21 cellular contexts compared by ENCODE assay signal in the genomic region with DNA sequence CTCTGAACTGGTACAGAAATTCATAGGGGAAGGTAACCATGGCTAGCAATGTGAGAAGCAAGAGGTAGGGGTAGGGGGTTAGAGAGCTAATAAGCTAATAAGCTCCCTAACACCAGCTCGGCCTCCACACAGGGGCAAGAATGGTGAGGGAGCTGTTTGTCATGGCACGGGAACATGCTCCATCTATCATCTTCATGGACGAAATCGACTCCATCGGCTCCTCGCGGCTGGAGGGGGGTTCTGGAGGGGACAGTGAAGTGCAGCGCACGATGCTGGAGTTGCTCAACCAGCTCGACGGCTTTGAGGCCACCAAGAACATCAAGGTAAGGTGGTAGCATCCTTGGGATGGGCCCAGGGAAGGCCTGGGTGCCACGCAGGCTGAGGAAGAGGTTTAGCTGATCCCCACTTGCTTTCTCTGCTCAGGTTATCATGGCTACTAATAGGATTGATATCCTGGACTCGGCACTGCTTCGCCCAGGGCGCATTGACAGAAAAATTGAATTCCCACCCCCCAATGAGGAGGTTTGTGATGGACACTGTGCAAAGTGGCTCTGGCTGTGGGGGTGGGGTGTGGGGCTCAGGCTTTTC. TPM values are rescaled to one million over a fixed set of nuclear protein-coding genes. Genes with fewer than 3 reads are reported as not detected.
DNase-seq lines count a peak whose midpoint lies in the region; ATAC-seq, FAIRE-seq and TF ChIP-seq lines count a peak whose summit lies in the region.
"Had no signal": no experiment of that assay in that cellular context is flagged by ENCODE, and none has a peak within 500 bp of the region (broad histone marks: within the 10 kb centered on the region; RNA-seq: fewer than 3 reads in every experiment).

No MANE protein-coding gene starts in this region.

- DNase-seq in activated CD4-positive, alpha-beta T cell treated with anti-CD3 and anti-CD28 coated beads for 36 hours, result no peak
- DNase-seq in activated CD4-positive, alpha-beta T cell treated with anti-CD3 and anti-CD28 coated beads for 48 hours, result no peak
- DNase-seq in GM12891 (ENCODE audit: insufficient read length, low spot score) (no peak), neural crest cell (ENCODE audit: low read depth, low spot score) (no peak)
- DNase-seq in activated naive CD8-positive, alpha-beta T cell treated with anti-CD3 and anti-CD28 coated beads for 36 hours, result no peak
- DNase-seq in effector CD4-positive, alpha-beta T cell, result no peak
- DNase-seq: activated CD4-positive, CD25-positive, alpha-beta regulatory T cell; body of pancreas; GDM1; NCI-H2081; NCI-H774; stimulated activated CD4-positive, alpha-beta T cell treated with anti-CD3 and anti-CD28 coated beads, Interleukin-2, amount 100 ng/mL, for 48 hours had no signal

- no peaks in the 10 kb centered on the region for H3K9me3 Mint-ChIP-seq in activated CD4-positive, alpha-beta T cell treated with anti-CD3 and anti-CD28 coated beads for 36 hours (ENCODE audit: low read depth)
- H3K9me3 Mint-ChIP-seq in activated naive CD8-positive, alpha-beta T cell treated with anti-CD3 and anti-CD28 coated beads for 36 hours, result no peaks in the 10 kb centered on the region
- H3K9me3 Mint-ChIP-seq in neural crest cell, result no peaks in the 10 kb centered on the region

- no peaks in the 10 kb centered on the region for H3K27me3 Mint-ChIP-seq in activated CD4-positive, alpha-beta T cell treated with anti-CD3 and anti-CD28 coated beads for 36 hours
- no peaks in the 10 kb centered on the region for H3K27me3 Mint-ChIP-seq in activated naive CD8-positive, alpha-beta T cell treated with anti-CD3 and anti-CD28 coated beads for 36 hours
- H3K27me3 Mint-ChIP-seq in neural crest cell (ENCODE audit: low read depth), result peaks cover 3% of the 10 kb centered on the region

- FAIRE-seq in GM12891 (lab: Jason Lieb, UNC), result no peak
- FAIRE-seq: A549, RCC 7860 had no signal

- POLR2A ChIA-PET in activated CD4-positive, alpha-beta T cell treated with anti-CD3 and anti-CD28 coated beads for 36 hours (lab: Charles Lee), result interaction anchor here (0.6 to 1.9 kb wide), 5 partner anchors 9 to 82 kb away, joined by 3 to 6 read pairs (median 4); no protein-coding TSS in a partner anchor

- 0 out of 2 replicates have a peak, but pooled peaks have one; percentile 25 for TF ChIP-seq POLR2A in GM12891 (IDR thresholded peaks at IDR 0.05; ENCODE audit: low read depth, low read length)

- no peak overlapping the region for H3K4me3 Mint-ChIP-seq in activated CD4-positive, alpha-beta T cell treated with anti-CD3 and anti-CD28 coated beads for 36 hours
- peak overlapping the region; percentile 4 for H3K4me3 Mint-ChIP-seq in activated naive CD8-positive, alpha-beta T cell treated with anti-CD3 and anti-CD28 coated beads for 36 hours
- peak overlapping the region; percentile 75 for H3K4me3 Mint-ChIP-seq in neural crest cell

- peaks cover 53% of the 10 kb centered on the region for H3K4me1 Mint-ChIP-seq in activated CD4-positive, alpha-beta T cell treated with anti-CD3 and anti-CD28 coated beads for 36 hours
- peaks cover 58% of the 10 kb centered on the region for H3K4me1 Mint-ChIP-seq in activated naive CD8-positive, alpha-beta T cell treated with anti-CD3 and anti-CD28 coated beads for 36 hours
- H3K4me1 Mint-ChIP-seq in neural crest cell, result peaks cover 35% of the 10 kb centered on the region

- H3K36me3 Mint-ChIP-seq in activated CD4-positive, alpha-beta T cell treated with anti-CD3 and anti-CD28 coated beads for 36 hours (ENCODE audit: low read depth), result peaks cover 77% of the 10 kb centered on the region
- H3K36me3 Mint-ChIP-seq in activated naive CD8-positive, alpha-beta T cell treated with anti-CD3 and anti-CD28 coated beads for 36 hours, result peaks cover 54% of the 10 kb centered on the region
- peaks cover 21% of the 10 kb centered on the region for H3K36me3 Mint-ChIP-seq in neural crest cell (ENCODE audit: low read depth)

- TF ChIP-seq CTCF in neural crest cell (conservative IDR thresholded peaks at IDR 0.05), result no peak

- peak overlapping the region; percentile 67 for H3K27ac Mint-ChIP-seq in activated CD4-positive, alpha-beta T cell treated with anti-CD3 and anti-CD28 coated beads for 36 hours
- H3K27ac Mint-ChIP-seq in activated naive CD8-positive, alpha-beta T cell treated with anti-CD3 and anti-CD28 coated beads for 36 hours, result peak overlapping the region; percentile 84
- peak overlapping the region; percentile 16 for H3K27ac Mint-ChIP-seq in neural crest cell (ENCODE audit: unreplicated experiment)

- CTCF ChIA-PET in activated CD4-positive, alpha-beta T cell treated with anti-CD3 and anti-CD28 coated beads for 36 hours (lab: Charles Lee), result interaction anchor here (0.6 to 1.6 kb wide), 2 partner anchors 57 to 133 kb away, joined by 3 to 5 read pairs; a partner anchor contains a TSS

- no peak for ATAC-seq in activated CD4-positive, alpha-beta T cell treated with anti-CD3 and anti-CD28 coated beads for 36 hours
- ATAC-seq in HG03342 (IDR thresholded peaks at IDR 0.05; ENCODE audit: unreplicated experiment) (no peak), GM19455 (IDR thresholded peaks at IDR 0.05; ENCODE audit: unreplicated experiment) (no peak)
- ATAC-seq: A549, body of pancreas, right cardiac atrium had no signal

- intact Hi-C loops in activated CD4-positive, alpha-beta T cell treated with anti-CD3 and anti-CD28 coated beads for 36 hours (cut with DNase I, micrococcal nuclease), result loop anchor here in 1 of 2 experiments (10.0 kb wide), 1 partner anchor 276 kb away; a partner anchor contains a TSS

TF ChIP-seq in GM12891, 5 proteins besides CTCF, POLR2A, EP300 and RAD21:
- TF ChIP-seq POU2F2 (IDR thresholded peaks at IDR 0.05; ENCODE audit: low read depth, low read length) (no peak; the same call in 1 of the 2 replicates), POLR2AphosphoS5 (IDR thresholded peaks at IDR 0.05; ENCODE audit: low read depth, low read length) (no peak; the same call in 1 of the 2 replicates), SPI1 (IDR thresholded peaks at IDR 0.05; ENCODE audit: low read depth, low read length) (no peak), PAX5 (IDR thresholded peaks at IDR 0.05; ENCODE audit: insufficient read depth, low read length, severe bottlenecking) (no peak), TAF1 (IDR thresholded peaks at IDR 0.05; ENCODE audit: low read depth, low read length) (no peak)

RNA-seq across cellular contexts. Expression of a gene that starts 3.5 kb away (rescaled TPM):
- total RNA-seq in activated CD4-positive, alpha-beta T cell treated with anti-CD3 and anti-CD28 coated beads for 36 hours, result 10 to 100 TPM; 52.1 to 61.2 TPM
- 27.1 TPM for polyA plus RNA-seq in GM12891 (2012; ENCODE audit: low read depth, missing spikeins)
- total RNA-seq in activated naive CD8-positive, alpha-beta T cell treated with anti-CD3 and anti-CD28 coated beads for 36 hours, result 10 to 100 TPM; 91.2 to 91.5 TPM
- 57.4 and 59.9 TPM in 2 replicates for total RNA-seq in neural crest cell

RNA-seq across cellular contexts. Expression of a gene that starts 3.8 kb away (rescaled TPM):
- total RNA-seq in activated CD4-positive, alpha-beta T cell treated with anti-CD3 and anti-CD28 coated beads for 36 hours, result 100 to 1,000 TPM in 1 of 2 experiments, 10 to 100 TPM in 1; 98.2 to 160 TPM
- 125 TPM for polyA plus RNA-seq in GM12891 (2012; ENCODE audit: low read depth, missing spikeins)
- 100 to 1,000 TPM; 178 to 187 TPM for total RNA-seq in activated naive CD8-positive, alpha-beta T cell treated with anti-CD3 and anti-CD28 coated beads for 36 hours
- 170 and 178 TPM in 2 replicates for total RNA-seq in neural crest cell

RNA-seq across cellular contexts. Expression of a gene that starts 11.5 kb away (rescaled TPM):
- 100 to 1,000 TPM in 1 of 2 experiments, 10 to 100 TPM in 1; 100.0 to 101 TPM for total RNA-seq in activated CD4-positive, alpha-beta T cell treated with anti-CD3 and anti-CD28 coated beads for 36 hours
- 56.0 TPM for polyA plus RNA-seq in GM12891 (2012; ENCODE audit: low read depth, missing spikeins)
- total RNA-seq in activated naive CD8-positive, alpha-beta T cell treated with anti-CD3 and anti-CD28 coated beads for 36 hours, result 10 to 100 TPM; 91.6 to 93.5 TPM
- 43.0 and 45.5 TPM in 2 replicates for total RNA-seq in neural crest cell

RNA-seq across cellular contexts. Expression of a gene that starts 42.5 kb away (rescaled TPM):
- not detected for total RNA-seq in activated CD4-positive, alpha-beta T cell treated with anti-CD3 and anti-CD28 coated beads for 36 hours
- polyA plus RNA-seq in GM12891 (2012; ENCODE audit: low read depth, missing spikeins), result not detected
- total RNA-seq in activated naive CD8-positive, alpha-beta T cell treated with anti-CD3 and anti-CD28 coated beads for 36 hours, result not detected
- total RNA-seq in neural crest cell, result not detected in 2 replicates
- total RNA-seq: body of pancreas, dermis microvascular lymphatic vessel endothelial cell, esophagus muscularis mucosa, lung microvascular endothelial cell, right cardiac atrium, tibial nerve had no signal
- polyA plus RNA-seq: A549, right cardiac atrium had no signal

RNA-seq across cellular contexts. Expression of a gene that starts 50.7 kb away (rescaled TPM):
- total RNA-seq in activated CD4-positive, alpha-beta T cell treated with anti-CD3 and anti-CD28 coated beads for 36 hours, result not detected
- polyA plus RNA-seq in GM12891 (2012; ENCODE audit: low read depth, missing spikeins), result not detected
- total RNA-seq in activated naive CD8-positive, alpha-beta T cell treated with anti-CD3 and anti-CD28 coated beads for 36 hours, result not detected
- total RNA-seq in neural crest cell, result not detected in 2 replicates
- total RNA-seq: body of pancreas, dermis microvascular lymphatic vessel endothelial cell, esophagus muscularis mucosa, lung microvascular endothelial cell, right cardiac atrium, tibial nerve had no signal
- polyA plus RNA-seq: A549, right cardiac atrium had no signal

Comparison
In these comparisons a context has a peak if more than half of its experiments do, and no peak if none do; other contexts are left out.
1. H3K27ac Mint-ChIP-seq: peak in every context shown above with its lines; median percentile 84 in activated naive CD8-positive, alpha-beta T cell treated with anti-CD3 and anti-CD28 coated beads for 36 hours; 67 in activated CD4-positive, alpha-beta T cell treated with anti-CD3 and anti-CD28 coated beads for 36 hours; 16 in neural crest cell.